1 cellular context compared by ENCODE assay signal in the genomic region with DNA sequence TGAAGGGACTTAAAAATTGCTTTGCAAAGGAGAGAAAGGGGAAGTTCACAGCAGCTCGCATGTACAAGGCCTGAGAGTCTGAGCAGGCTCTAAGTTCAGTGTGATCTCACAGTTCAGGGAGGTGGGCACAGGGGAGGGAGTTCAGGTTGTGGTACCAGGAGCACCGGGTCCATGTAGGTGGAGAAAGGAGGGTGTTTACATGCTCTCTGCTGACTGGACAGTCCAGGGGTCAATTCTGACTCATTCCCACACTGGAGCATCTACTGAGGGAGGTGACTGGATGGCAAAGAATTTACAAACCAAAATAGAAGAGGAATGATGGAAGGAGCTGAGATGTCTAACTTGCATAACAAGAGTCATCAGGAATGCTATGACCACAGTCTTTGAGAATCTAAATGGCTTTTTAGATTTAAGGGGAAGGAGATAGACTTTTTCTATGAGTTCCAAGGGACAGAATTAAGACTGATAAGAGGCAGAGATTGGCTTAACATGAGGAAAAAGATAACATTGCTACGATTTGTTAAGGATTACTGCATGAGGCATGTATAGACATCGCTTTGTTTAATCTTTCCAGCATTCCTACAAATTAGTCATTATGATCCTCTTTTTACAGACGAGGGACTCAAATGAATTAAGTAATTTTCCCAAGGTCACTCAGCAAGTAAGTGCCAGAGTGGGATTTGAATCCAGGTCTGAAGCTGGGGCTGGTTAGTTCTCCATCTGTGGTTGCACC.
TF ChIP-seq lines count a peak whose summit lies in the region.

No MANE protein-coding gene starts in this region.

TF ChIP-seq in HepG2, 621 proteins besides CTCF, POLR2A, EP300 and RAD21 (continued from another document and continues in another):
- TF ChIP-seq, protein P1, sequence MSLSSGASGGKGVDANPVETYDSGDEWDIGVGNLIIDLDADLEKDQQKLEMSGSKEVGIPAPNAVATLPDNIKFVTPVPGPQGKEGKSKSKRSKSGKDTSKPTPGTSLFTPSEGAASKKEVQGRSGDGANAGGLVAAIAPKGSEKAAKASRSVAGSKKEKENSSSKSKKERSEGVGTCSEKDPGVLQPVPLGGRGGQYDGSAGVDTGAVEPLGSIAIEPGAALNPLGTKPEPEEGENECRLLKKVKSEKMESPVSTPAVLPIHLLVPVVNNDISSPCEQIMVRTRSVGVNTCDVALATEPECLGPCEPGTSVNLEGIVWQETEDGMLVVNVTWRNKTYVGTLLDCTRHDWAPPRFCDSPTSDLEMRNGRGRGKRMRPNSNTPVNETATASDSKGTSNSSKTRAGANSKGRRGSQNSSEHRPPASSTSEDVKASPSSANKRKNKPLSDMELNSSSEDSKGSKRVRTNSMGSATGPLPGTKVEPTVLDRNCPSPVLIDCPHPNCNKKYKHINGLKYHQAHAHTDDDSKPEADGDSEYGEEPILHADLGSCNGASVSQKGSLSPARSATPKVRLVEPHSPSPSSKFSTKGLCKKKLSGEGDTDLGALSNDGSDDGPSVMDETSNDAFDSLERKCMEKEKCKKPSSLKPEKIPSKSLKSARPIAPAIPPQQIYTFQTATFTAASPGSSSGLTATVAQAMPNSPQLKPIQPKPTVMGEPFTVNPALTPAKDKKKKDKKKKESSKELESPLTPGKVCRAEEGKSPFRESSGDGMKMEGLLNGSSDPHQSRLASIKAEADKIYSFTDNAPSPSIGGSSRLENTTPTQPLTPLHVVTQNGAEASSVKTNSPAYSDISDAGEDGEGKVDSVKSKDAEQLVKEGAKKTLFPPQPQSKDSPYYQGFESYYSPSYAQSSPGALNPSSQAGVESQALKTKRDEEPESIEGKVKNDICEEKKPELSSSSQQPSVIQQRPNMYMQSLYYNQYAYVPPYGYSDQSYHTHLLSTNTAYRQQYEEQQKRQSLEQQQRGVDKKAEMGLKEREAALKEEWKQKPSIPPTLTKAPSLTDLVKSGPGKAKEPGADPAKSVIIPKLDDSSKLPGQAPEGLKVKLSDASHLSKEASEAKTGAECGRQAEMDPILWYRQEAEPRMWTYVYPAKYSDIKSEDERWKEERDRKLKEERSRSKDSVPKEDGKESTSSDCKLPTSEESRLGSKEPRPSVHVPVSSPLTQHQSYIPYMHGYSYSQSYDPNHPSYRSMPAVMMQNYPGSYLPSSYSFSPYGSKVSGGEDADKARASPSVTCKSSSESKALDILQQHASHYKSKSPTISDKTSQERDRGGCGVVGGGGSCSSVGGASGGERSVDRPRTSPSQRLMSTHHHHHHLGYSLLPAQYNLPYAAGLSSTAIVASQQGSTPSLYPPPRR (CRISPR knock-in tag; IDR thresholded peaks at IDR 0.05; ENCODE audit: borderline replicate concordance), result no peak
- TF ChIP-seq, protein P2, sequence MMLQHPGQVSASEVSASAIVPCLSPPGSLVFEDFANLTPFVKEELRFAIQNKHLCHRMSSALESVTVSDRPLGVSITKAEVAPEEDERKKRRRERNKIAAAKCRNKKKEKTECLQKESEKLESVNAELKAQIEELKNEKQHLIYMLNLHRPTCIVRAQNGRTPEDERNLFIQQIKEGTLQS (CRISPR knock-in tag; IDR thresholded peaks at IDR 0.05), result peak; percentile 79; the same call in 1 of the 2 replicates
- TF ChIP-seq PAX8 (CRISPR knock-in tag; IDR thresholded peaks at IDR 0.05; ENCODE audit: borderline replicate concordance), result no peak
- no peak for TF ChIP-seq ZNF781 (CRISPR knock-in tag; IDR thresholded peaks at IDR 0.05; ENCODE audit: borderline replicate concordance, not compliant biosample characterization)
- no peak for TF ChIP-seq NFKBIZ (CRISPR knock-in tag; IDR thresholded peaks at IDR 0.05)
- no peak for TF ChIP-seq ZMYM2 (CRISPR knock-in tag; IDR thresholded peaks at IDR 0.05)
- no peak for TF ChIP-seq ZNF766 (CRISPR knock-in tag; IDR thresholded peaks at IDR 0.05; ENCODE audit: borderline replicate concordance)
- TF ChIP-seq PCBP1 (IDR thresholded peaks at IDR 0.05; ENCODE audit: borderline replicate concordance, low read depth, low read length), result no peak
- TF ChIP-seq TCF12 (IDR thresholded peaks at IDR 0.05), result no peak
- TF ChIP-seq TCF12 (CRISPR knock-in tag; IDR thresholded peaks at IDR 0.05), result no peak
- no peak for TF ChIP-seq ZKSCAN8 (CRISPR knock-in tag; IDR thresholded peaks at IDR 0.05; ENCODE audit: borderline replicate concordance)
- TF ChIP-seq ZNF441 (CRISPR knock-in tag; IDR thresholded peaks at IDR 0.05; ENCODE audit: borderline replicate concordance), result no peak
- TF ChIP-seq SP140L (CRISPR knock-in tag; IDR thresholded peaks at IDR 0.05; ENCODE audit: borderline replicate concordance), result no peak
- TF ChIP-seq SNAI1 (CRISPR knock-in tag; IDR thresholded peaks at IDR 0.05; ENCODE audit: borderline replicate concordance), result no peak
- TF ChIP-seq PHF8 (CRISPR knock-in tag; IDR thresholded peaks at IDR 0.05), result no peak
- TF ChIP-seq RFX5 (IDR thresholded peaks at IDR 0.05; ENCODE audit: low read depth, low read length), result no peak
- no peak for TF ChIP-seq ZNF660 (CRISPR knock-in tag; IDR thresholded peaks at IDR 0.05; ENCODE audit: borderline replicate concordance, low read depth)
- TF ChIP-seq FOSL1 (CRISPR knock-in tag; IDR thresholded peaks at IDR 0.05; ENCODE audit: borderline replicate concordance), result peak; percentile 90
- TF ChIP-seq ZFP36L2 (CRISPR knock-in tag; IDR thresholded peaks at IDR 0.05), result no peak
- TF ChIP-seq MLLT10 (CRISPR knock-in tag; IDR thresholded peaks at IDR 0.05), result no peak
- TF ChIP-seq MTA3 (CRISPR knock-in tag; IDR thresholded peaks at IDR 0.05), result no peak
- TF ChIP-seq RFX1 (IDR thresholded peaks at IDR 0.05), result no peak
- TF ChIP-seq ARNTL (CRISPR knock-in tag; IDR thresholded peaks at IDR 0.05), result no peak
- TF ChIP-seq, protein P3, sequence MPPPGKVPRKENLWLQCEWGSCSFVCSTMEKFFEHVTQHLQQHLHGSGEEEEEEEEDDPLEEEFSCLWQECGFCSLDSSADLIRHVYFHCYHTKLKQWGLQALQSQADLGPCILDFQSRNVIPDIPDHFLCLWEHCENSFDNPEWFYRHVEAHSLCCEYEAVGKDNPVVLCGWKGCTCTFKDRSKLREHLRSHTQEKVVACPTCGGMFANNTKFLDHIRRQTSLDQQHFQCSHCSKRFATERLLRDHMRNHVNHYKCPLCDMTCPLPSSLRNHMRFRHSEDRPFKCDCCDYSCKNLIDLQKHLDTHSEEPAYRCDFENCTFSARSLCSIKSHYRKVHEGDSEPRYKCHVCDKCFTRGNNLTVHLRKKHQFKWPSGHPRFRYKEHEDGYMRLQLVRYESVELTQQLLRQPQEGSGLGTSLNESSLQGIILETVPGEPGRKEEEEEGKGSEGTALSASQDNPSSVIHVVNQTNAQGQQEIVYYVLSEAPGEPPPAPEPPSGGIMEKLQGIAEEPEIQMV (CRISPR knock-in tag; IDR thresholded peaks at IDR 0.05; ENCODE audit: low read depth), result no peak
- no peak for TF ChIP-seq NFIC (IDR thresholded peaks at IDR 0.05; ENCODE audit: low read length)
- TF ChIP-seq POLR2AphosphoS2 (IDR thresholded peaks at IDR 0.05; ENCODE audit: low read depth, low read length), result no peak
- no peak for TF ChIP-seq ZNF773 (CRISPR knock-in tag; IDR thresholded peaks at IDR 0.05; ENCODE audit: borderline replicate concordance)
- no peak for TF ChIP-seq ZNF160 (CRISPR knock-in tag; IDR thresholded peaks at IDR 0.05)
- TF ChIP-seq ZNF557 (CRISPR knock-in tag; IDR thresholded peaks at IDR 0.05), result no peak
- no peak for TF ChIP-seq STAG1 (CRISPR knock-in tag; IDR thresholded peaks at IDR 0.05)
- TF ChIP-seq ZNF260 (CRISPR knock-in tag; IDR thresholded peaks at IDR 0.05; ENCODE audit: borderline replicate concordance, low read depth), result no peak
- TF ChIP-seq SMARCE1 (IDR thresholded peaks at IDR 0.05; ENCODE audit: borderline replicate concordance), result no peak
- TF ChIP-seq ZNF34 (CRISPR knock-in tag; IDR thresholded peaks at IDR 0.05; ENCODE audit: borderline replicate concordance), result no peak
- no peak for TF ChIP-seq MED13 (CRISPR knock-in tag; IDR thresholded peaks at IDR 0.05)
- TF ChIP-seq PAWR (CRISPR knock-in tag; IDR thresholded peaks at IDR 0.05; ENCODE audit: borderline replicate concordance), result no peak
- TF ChIP-seq, protein P4, sequence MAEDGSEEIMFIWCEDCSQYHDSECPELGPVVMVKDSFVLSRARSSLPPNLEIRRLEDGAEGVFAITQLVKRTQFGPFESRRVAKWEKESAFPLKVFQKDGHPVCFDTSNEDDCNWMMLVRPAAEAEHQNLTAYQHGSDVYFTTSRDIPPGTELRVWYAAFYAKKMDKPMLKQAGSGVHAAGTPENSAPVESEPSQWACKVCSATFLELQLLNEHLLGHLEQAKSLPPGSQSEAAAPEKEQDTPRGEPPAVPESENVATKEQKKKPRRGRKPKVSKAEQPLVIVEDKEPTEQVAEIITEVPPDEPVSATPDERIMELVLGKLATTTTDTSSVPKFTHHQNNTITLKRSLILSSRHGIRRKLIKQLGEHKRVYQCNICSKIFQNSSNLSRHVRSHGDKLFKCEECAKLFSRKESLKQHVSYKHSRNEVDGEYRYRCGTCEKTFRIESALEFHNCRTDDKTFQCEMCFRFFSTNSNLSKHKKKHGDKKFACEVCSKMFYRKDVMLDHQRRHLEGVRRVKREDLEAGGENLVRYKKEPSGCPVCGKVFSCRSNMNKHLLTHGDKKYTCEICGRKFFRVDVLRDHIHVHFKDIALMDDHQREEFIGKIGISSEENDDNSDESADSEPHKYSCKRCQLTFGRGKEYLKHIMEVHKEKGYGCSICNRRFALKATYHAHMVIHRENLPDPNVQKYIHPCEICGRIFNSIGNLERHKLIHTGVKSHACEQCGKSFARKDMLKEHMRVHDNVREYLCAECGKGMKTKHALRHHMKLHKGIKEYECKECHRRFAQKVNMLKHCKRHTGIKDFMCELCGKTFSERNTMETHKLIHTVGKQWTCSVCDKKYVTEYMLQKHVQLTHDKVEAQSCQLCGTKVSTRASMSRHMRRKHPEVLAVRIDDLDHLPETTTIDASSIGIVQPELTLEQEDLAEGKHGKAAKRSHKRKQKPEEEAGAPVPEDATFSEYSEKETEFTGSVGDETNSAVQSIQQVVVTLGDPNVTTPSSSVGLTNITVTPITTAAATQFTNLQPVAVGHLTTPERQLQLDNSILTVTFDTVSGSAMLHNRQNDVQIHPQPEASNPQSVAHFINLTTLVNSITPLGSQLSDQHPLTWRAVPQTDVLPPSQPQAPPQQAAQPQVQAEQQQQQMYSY (CRISPR knock-in tag; IDR thresholded peaks at IDR 0.05), result no peak
- TF ChIP-seq HIVEP1 (CRISPR knock-in tag; IDR thresholded peaks at IDR 0.05), result no peak
- no peak for TF ChIP-seq ZNF562 (CRISPR knock-in tag; IDR thresholded peaks at IDR 0.05; ENCODE audit: borderline replicate concordance)
- TF ChIP-seq ZC3H4 (CRISPR knock-in tag; IDR thresholded peaks at IDR 0.05; ENCODE audit: borderline replicate concordance), result no peak
- no peak for TF ChIP-seq ZNF7 (CRISPR knock-in tag; IDR thresholded peaks at IDR 0.05)
- TF ChIP-seq ARID2 (CRISPR knock-in tag; IDR thresholded peaks at IDR 0.05; ENCODE audit: borderline replicate concordance), result no peak
- TF ChIP-seq, protein P5, sequence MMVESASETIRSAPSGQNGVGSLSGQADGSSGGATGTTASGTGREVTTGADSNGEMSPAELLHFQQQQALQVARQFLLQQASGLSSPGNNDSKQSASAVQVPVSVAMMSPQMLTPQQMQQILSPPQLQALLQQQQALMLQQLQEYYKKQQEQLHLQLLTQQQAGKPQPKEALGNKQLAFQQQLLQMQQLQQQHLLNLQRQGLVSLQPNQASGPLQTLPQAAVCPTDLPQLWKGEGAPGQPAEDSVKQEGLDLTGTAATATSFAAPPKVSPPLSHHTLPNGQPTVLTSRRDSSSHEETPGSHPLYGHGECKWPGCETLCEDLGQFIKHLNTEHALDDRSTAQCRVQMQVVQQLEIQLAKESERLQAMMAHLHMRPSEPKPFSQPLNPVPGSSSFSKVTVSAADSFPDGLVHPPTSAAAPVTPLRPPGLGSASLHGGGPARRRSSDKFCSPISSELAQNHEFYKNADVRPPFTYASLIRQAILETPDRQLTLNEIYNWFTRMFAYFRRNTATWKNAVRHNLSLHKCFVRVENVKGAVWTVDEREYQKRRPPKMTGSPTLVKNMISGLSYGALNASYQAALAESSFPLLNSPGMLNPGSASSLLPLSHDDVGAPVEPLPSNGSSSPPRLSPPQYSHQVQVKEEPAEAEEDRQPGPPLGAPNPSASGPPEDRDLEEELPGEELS (CRISPR knock-in tag; IDR thresholded peaks at IDR 0.05), result peak; percentile 70; the same call in 1 of the 2 replicates
- TF ChIP-seq, protein P6, sequence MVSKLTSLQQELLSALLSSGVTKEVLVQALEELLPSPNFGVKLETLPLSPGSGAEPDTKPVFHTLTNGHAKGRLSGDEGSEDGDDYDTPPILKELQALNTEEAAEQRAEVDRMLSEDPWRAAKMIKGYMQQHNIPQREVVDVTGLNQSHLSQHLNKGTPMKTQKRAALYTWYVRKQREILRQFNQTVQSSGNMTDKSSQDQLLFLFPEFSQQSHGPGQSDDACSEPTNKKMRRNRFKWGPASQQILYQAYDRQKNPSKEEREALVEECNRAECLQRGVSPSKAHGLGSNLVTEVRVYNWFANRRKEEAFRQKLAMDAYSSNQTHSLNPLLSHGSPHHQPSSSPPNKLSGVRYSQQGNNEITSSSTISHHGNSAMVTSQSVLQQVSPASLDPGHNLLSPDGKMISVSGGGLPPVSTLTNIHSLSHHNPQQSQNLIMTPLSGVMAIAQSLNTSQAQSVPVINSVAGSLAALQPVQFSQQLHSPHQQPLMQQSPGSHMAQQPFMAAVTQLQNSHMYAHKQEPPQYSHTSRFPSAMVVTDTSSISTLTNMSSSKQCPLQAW (CRISPR knock-in tag; IDR thresholded peaks at IDR 0.05), result 0 out of 2 replicates have a peak, but pooled peaks have one; percentile 40
- no peak for TF ChIP-seq RELA (CRISPR knock-in tag; IDR thresholded peaks at IDR 0.05)
